In the genomic region with DNA sequence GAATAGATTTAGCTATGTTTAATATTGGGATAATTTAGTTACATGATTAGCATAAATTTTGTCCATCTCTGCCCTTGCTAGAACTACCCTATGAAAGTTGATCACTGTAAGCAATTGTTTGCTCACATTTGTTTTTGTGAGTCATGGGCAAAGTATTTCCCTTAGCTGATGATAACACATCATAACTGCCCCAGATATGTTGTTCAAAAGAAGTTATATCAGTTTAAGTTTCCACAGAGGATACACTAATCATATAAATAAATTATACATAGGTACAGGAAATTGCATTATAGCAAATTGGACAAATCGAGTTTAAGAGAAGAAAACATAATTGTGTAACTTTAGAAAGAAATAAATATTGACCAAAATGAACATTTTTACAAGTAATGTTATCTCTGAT, we compare ENCODE assay signal across 22 cellular contexts.
DNase-seq lines count a peak whose midpoint lies in the region; ATAC-seq, FAIRE-seq and TF ChIP-seq lines count a peak whose summit lies in the region.
"Had no signal": no experiment of that assay in that cellular context is flagged by ENCODE, and none has a peak within 500 bp of the region (broad histone marks: within the 10 kb centered on the region; RNA-seq: fewer than 3 reads in every experiment).

No MANE protein-coding gene starts in this region.

- intact Hi-C loops in upper lobe of right lung (cut with DNase I): no loop called here

- no peak for TF ChIP-seq CTCF in upper lobe of right lung (IDR thresholded peaks at IDR 0.05)

- no peak overlapping the region for H3K4me3 Mint-ChIP-seq in activated T-cell treated with anti-CD3 and anti-CD28 coated beads, Interleukin-2, amount 50 U/mL, for 24 hours
- H3K4me3 Mint-ChIP-seq: CD4-positive, CD25-positive, alpha-beta regulatory T cell had no signal

- no peak for FAIRE-seq in HTR-8/SVneo (lab: Jason Lieb, UNC)
- FAIRE-seq: A549 had no signal

- H3K4me3 ChIP-seq in adipocyte (ENCODE audit: low read length) (no peak overlapping the region), upper lobe of right lung (no peak overlapping the region)
- H3K4me3 ChIP-seq: A549, Peyer's patch had no signal

- ATAC-seq in GM18517 (IDR thresholded peaks at IDR 0.05; ENCODE audit: unreplicated experiment): no peak
- no peak for ATAC-seq in upper lobe of right lung
- ATAC-seq: A549 had no signal

- peaks cover 3% of the 10 kb centered on the region for H3K9me3 Mint-ChIP-seq in activated T-cell treated with anti-CD3 and anti-CD28 coated beads, Interleukin-2, amount 50 U/mL, for 24 hours

- no peak overlapping the region for H3K27ac Mint-ChIP-seq in activated T-cell treated with anti-CD3 and anti-CD28 coated beads, Interleukin-2, amount 50 U/mL, for 24 hours
- H3K27ac Mint-ChIP-seq: CD4-positive, CD25-positive, alpha-beta regulatory T cell had no signal

- no peaks in the 10 kb centered on the region for H3K9me3 ChIP-seq in adipocyte (ENCODE audit: control insufficient read depth, low read length)
- H3K9me3 ChIP-seq in upper lobe of right lung: no peaks in the 10 kb centered on the region
- H3K9me3 ChIP-seq: A549, Peyer's patch had no signal

- H3K27ac ChIP-seq in upper lobe of right lung: no peak overlapping the region
- H3K27ac ChIP-seq: A549, HL-60, KMS-11, Peyer's patch had no signal

- no peaks in the 10 kb centered on the region for H3K27me3 Mint-ChIP-seq in activated T-cell treated with anti-CD3 and anti-CD28 coated beads, Interleukin-2, amount 50 U/mL, for 24 hours
- H3K27me3 Mint-ChIP-seq: CD4-positive, CD25-positive, alpha-beta regulatory T cell had no signal

- no peak overlapping the region for H3K9ac ChIP-seq in adipocyte (ENCODE audit: low read length)
- H3K9ac ChIP-seq: KMS-11 had no signal

- DNase-seq in COLO829 (ENCODE audit: low spot score) (peak; percentile 21), HTR-8/SVneo (ENCODE audit: insufficient read length, low spot score) (peak; percentile 2), adipocyte (ENCODE audit: low read depth) (peak; percentile 30), glomerular endothelial cell (ENCODE audit: extremely low read depth, low read depth, low spot score) (peak; percentile 70), T-helper 2 cell (no peak), upper lobe of right lung (no peak)
- DNase-seq in activated T-cell treated with anti-CD3 and anti-CD28 coated beads, Interleukin-2, amount 50 U/mL, for 24 hours: no peak
- DNase-seq: AML-193; Calu3; CD4-positive, CD25-positive, alpha-beta regulatory T cell; DMS79 treated with DMSO at 0.1 percent for 48 hours; GOT3; NCI-H1930; NCI-H2171; NCI-H510A; NCI-H82; Peyer's patch; SIG-M5 had no signal

- H3K36me3 ChIP-seq in adipocyte (ENCODE audit: control insufficient read depth, insufficient read depth, low read length, severe bottlenecking): no peaks in the 10 kb centered on the region
- H3K36me3 ChIP-seq in upper lobe of right lung: no peaks in the 10 kb centered on the region
- H3K36me3 ChIP-seq: Peyer's patch had no signal

- H3K4me1 ChIP-seq in adipocyte (ENCODE audit: control insufficient read depth, insufficient read depth, low read length): no peaks in the 10 kb centered on the region
- H3K4me1 ChIP-seq in upper lobe of right lung: no peaks in the 10 kb centered on the region
- H3K4me1 ChIP-seq: A549, Peyer's patch had no signal

- H3K27me3 ChIP-seq in adipocyte (replicated peaks; ENCODE audit: control insufficient read depth, insufficient read depth, low read length) (no peaks in the 10 kb centered on the region), upper lobe of right lung (no peaks in the 10 kb centered on the region)
- H3K27me3 ChIP-seq: Peyer's patch had no signal

- no peaks in the 10 kb centered on the region for H3K36me3 Mint-ChIP-seq in activated T-cell treated with anti-CD3 and anti-CD28 coated beads, Interleukin-2, amount 50 U/mL, for 24 hours (ENCODE audit: low read depth)
- H3K36me3 Mint-ChIP-seq: CD4-positive, CD25-positive, alpha-beta regulatory T cell had no signal

- no peaks in the 10 kb centered on the region for H3K4me1 Mint-ChIP-seq in activated T-cell treated with anti-CD3 and anti-CD28 coated beads, Interleukin-2, amount 50 U/mL, for 24 hours (ENCODE audit: low read depth)
- H3K4me1 Mint-ChIP-seq: CD4-positive, CD25-positive, alpha-beta regulatory T cell had no signal

Comparison
In these comparisons a context has a peak if more than half of its experiments do, and no peak if none do; other contexts are left out.
1. DNase-seq: peak in COLO829 (single experiment), HTR-8/SVneo (single experiment), adipocyte (single experiment) and glomerular endothelial cell (single experiment); none in T-helper 2 cell (0 of 5), upper lobe of right lung (single experiment) and activated T-cell treated with anti-CD3 and anti-CD28 coated beads, Interleukin-2, amount 50 U/mL, for 24 hours (single experiment).